9 cellular contexts compared by ENCODE assay signal in genomic region chr17:45129940-45130639, GRCh38. TPM values are rescaled to one million over a fixed set of nuclear protein-coding genes. Genes with fewer than 3 reads are reported as not detected.
DNase-seq lines count a peak whose midpoint lies in the region; ATAC-seq and TF ChIP-seq lines count a peak whose summit lies in the region.
"Had no signal": no experiment of that assay in that cellular context is flagged by ENCODE, and none has a peak within 500 bp of the region (broad histone marks: within the 10 kb centered on the region; RNA-seq: fewer than 3 reads in every experiment).

No MANE protein-coding gene starts in this region.

- H3K36me3 ChIP-seq in HEK293 (ENCODE audit: control insufficient read depth in 2 of 2, insufficient read depth in 1 of 2, low read length in 2 of 2): 0 out of 3 replicates have a peak, but pooled peaks cover 0 to 4% of the 10 kb centered on the region in 2 experiments
- H3K36me3 ChIP-seq in ascending aorta: no peaks in the 10 kb centered on the region
- no peaks in the 10 kb centered on the region for H3K36me3 ChIP-seq in stomach
- no peaks in the 10 kb centered on the region for H3K36me3 ChIP-seq in body of pancreas (replicated peaks in 1 of 2; ENCODE audit: insufficient read depth in 1 of 2, low read depth in 2 of 2)
- H3K36me3 ChIP-seq: neutrophil had no signal

- H3K27ac ChIP-seq in HEK293 (ENCODE audit: extremely low read depth, low read depth, low read length) (no peak overlapping the region), ascending aorta (peak overlapping the region; percentile 95 to 97), stomach (peak overlapping the region; percentile 55 to 99 (median 96)), body of pancreas (peak overlapping the region in 1 of 4 donors; percentile 1)
- H3K27ac ChIP-seq: neutrophil had no signal

- peak; percentile 54 for ATAC-seq in left colon
- no peak for ATAC-seq in body of pancreas

- intact Hi-C loops in ascending aorta (cut with DNase I) (no loop called here), left colon (cut with DNase I, micrococcal nuclease) (loop anchor here in 1 of 2 donors (10.0 kb wide), 1 partner anchor 65 kb away; no protein-coding TSS in a partner anchor), stomach (cut with DNase I; ENCODE audit: low total_unique reads) (no loop called here), body of pancreas (cut with DNase I) (no loop called here)

- no peak for TF ChIP-seq EP300 in stomach (IDR thresholded peaks at IDR 0.05)

- TF ChIP-seq POLR2A in stomach (IDR thresholded peaks at IDR 0.05) (no peak), body of pancreas (IDR thresholded peaks at IDR 0.05) (no peak)

- no peaks in the 10 kb centered on the region for H3K9me3 ChIP-seq in HEK293 (ENCODE audit: control insufficient read depth, insufficient read depth, low read depth, low read length)
- H3K9me3 ChIP-seq in ascending aorta: no peaks in the 10 kb centered on the region
- no peaks in the 10 kb centered on the region for H3K9me3 ChIP-seq in stomach
- no peaks in the 10 kb centered on the region for H3K9me3 ChIP-seq in body of pancreas
- H3K9me3 ChIP-seq: neutrophil had no signal

- no peak for TF ChIP-seq CTCF in HEK293 (tag by site-specific recombination; IDR thresholded peaks at IDR 0.05)
- TF ChIP-seq CTCF in ascending aorta (IDR thresholded peaks at IDR 0.05): no peak
- TF ChIP-seq CTCF in stomach (IDR thresholded peaks at IDR 0.05): no peak
- TF ChIP-seq CTCF in body of pancreas (IDR thresholded peaks at IDR 0.05): no peak

- whole genome bisulfite sequencing in stomach, 5 donors: 50 to 67% (median 62%) methylated on average over 7 to 13 of the region's 13 CpGs
- 77 to 81% methylated on average over 6 to 12 of the region's 13 CpGs for WGBS in body of pancreas, 2 donors

- no peaks in the 10 kb centered on the region for H3K27me3 ChIP-seq in ascending aorta
- H3K27me3 ChIP-seq in stomach: no peaks in the 10 kb centered on the region
- H3K27me3 ChIP-seq in body of pancreas: no peaks in the 10 kb centered on the region

- H3K4me3 ChIP-seq in HEK293 (ENCODE audit: low read depth, low read length) (no peak overlapping the region), ascending aorta (peak overlapping the region in 1 of 2 donors; percentile 94), stomach (peak overlapping the region in 3 of 4 donors; percentile 88 to 94 (median 93)), body of pancreas (no peak overlapping the region)

- DNase-seq in ascending aorta (ENCODE audit: low spot score in 2 of 2) (peak in 1 of 2 donors; percentile 63), left colon (peak; percentile 76 to 88), stomach (peak; percentile 62), 8988T (no peak), NCI-H1092 (lab: John Stamatoyannopoulos, UW) (no peak), body of pancreas (no peak), NCI-H1105 (lab: John Stamatoyannopoulos, UW) (no peak)

- CTCF ChIA-PET in HEK293 (lab: Yijun Ruan, JAX): interaction anchor here (0.6 to 10.1 kb wide), 7 partner anchors 22 to 355 kb away, joined by 3 to 209 read pairs (median 14); partner anchors contain the start of gene HEXIM1

- POLR2A ChIA-PET in HEK293 (lab: Yijun Ruan, JAX): interaction anchor here (1.1 to 2.4 kb wide), 2 partner anchors 19 to 69 kb away, joined by 3 to 17 read pairs; partner anchors contain the start of genes HEXIM1 and NMT1

- peaks cover 2% of the 10 kb centered on the region for H3K4me1 ChIP-seq in HEK293 (ENCODE audit: control insufficient read depth, insufficient read depth, low read length)
- H3K4me1 ChIP-seq in ascending aorta: peaks cover 3 to 43% of the 10 kb centered on the region in 2 donors
- peaks cover 45 to 73% (median 65%) of the 10 kb centered on the region in 4 donors for H3K4me1 ChIP-seq in stomach
- H3K4me1 ChIP-seq in body of pancreas: peaks cover 36% of the 10 kb centered on the region

TF ChIP-seq in HEK293, 187 proteins besides CTCF, POLR2A, EP300 and RAD21:
- TF ChIP-seq SCRT2 (tag by site-specific recombination; IDR thresholded peaks at IDR 0.05) (peak; percentile 91), ZBTB48 (tag by site-specific recombination; IDR thresholded peaks at IDR 0.05) (0 out of 2 replicates have a peak, but pooled peaks have one; percentile 7)
- TF ChIP-seq, protein P1, sequence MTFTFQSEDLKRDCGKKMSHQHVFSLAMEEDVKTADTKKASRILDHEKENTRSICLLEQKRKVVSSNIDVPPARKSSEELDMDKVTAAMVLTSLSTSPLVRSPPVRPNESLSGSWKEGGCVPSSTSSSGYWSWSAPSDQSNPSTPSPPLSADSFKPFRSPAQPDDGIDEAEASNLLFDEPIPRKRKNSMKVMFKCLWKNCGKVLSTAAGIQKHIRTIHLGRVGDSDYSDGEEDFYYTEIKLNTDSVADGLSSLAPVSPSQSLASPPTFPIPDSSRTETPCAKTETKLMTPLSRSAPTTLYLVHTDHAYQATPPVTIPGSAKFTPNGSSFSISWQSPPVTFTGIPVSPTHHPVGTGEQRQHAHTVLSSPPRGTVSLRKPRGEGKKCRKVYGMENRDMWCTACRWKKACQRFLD (tag by site-specific recombination; IDR thresholded peaks at IDR 0.05): no peak

RNA-seq across cellular contexts. Expression of gene PLCD3, which starts 2.2 kb away (rescaled TPM):
- total RNA-seq in ascending aorta (65.5 TPM), left colon (100 to 1,000 TPM; 335 to 566 TPM), stomach (100 to 1,000 TPM in 1 of 5 donors, 10 to 100 TPM in 3, 1 to 10 TPM in 1; 7.6 to 215 (median 31.0) TPM), body of pancreas (10 to 100 TPM in 1 of 2 donors, 1 to 10 TPM in 1; 5.4 to 23.4 TPM)
- polyA plus RNA-seq in stomach: 100 to 1,000 TPM in 1 of 3 donors, 10 to 100 TPM in 2; 17.2 to 106 (median 53.2) TPM

RNA-seq across cellular contexts. Expression of gene ACBD4, which starts 5.4 kb away (rescaled TPM):
- total RNA-seq in ascending aorta (14.7 TPM), left colon (10 to 100 TPM; 22.3 to 22.6 TPM), stomach (10 to 100 TPM in 3 of 5 donors, 1 to 10 TPM in 2; 4.6 to 24.6 (median 15.2) TPM), body of pancreas (10 to 100 TPM; 20.8 to 21.1 TPM)
- 10 to 100 TPM; 16.1 to 23.1 (median 18.1) TPM for polyA plus RNA-seq in stomach

RNA-seq across cellular contexts. Expression of gene HEXIM1, which starts 18.2 kb away (rescaled TPM):
- total RNA-seq in ascending aorta (23.7 TPM), left colon (10 to 100 TPM; 36.1 to 46.7 TPM), stomach (10 to 100 TPM in 3 of 5 donors, 1 to 10 TPM in 2; 6.4 to 23.8 (median 13.0) TPM), body of pancreas (10 to 100 TPM; 13.8 to 15.3 TPM)
- 10 to 100 TPM; 15.4 to 20.5 (median 16.1) TPM for polyA plus RNA-seq in stomach

RNA-seq across cellular contexts. Expression of gene HEXIM2, which starts 31.6 kb away (rescaled TPM):
- total RNA-seq in ascending aorta (1.4 TPM), left colon (1 to 10 TPM; 4.7 to 5.2 TPM), stomach (10 to 100 TPM in 2 of 5 donors, 1 to 10 TPM in 2, under 1 TPM in 1; 0.92 to 34.4 (median 6.7) TPM), body of pancreas (10 to 100 TPM in 1 of 2 donors, 1 to 10 TPM in 1; 5.9 to 10.1 TPM)
- 10 to 100 TPM; 10.8 to 12.5 (median 11.1) TPM for polyA plus RNA-seq in stomach

Comparison
In these comparisons a context has a peak if more than half of its experiments do, and no peak if none do; other contexts are left out.
1. H3K4me3 ChIP-seq: peak in stomach (3 of 4); none in HEK293 (single experiment) and body of pancreas (0 of 2).
2. DNase-seq: peak in left colon (2 of 2) and stomach (single experiment); none in 8988T (single experiment), NCI-H1092 (single experiment), body of pancreas (0 of 4) and NCI-H1105 (single experiment).